Comparison of ENCODE assay signal across 14 cellular contexts in the genomic region with DNA sequence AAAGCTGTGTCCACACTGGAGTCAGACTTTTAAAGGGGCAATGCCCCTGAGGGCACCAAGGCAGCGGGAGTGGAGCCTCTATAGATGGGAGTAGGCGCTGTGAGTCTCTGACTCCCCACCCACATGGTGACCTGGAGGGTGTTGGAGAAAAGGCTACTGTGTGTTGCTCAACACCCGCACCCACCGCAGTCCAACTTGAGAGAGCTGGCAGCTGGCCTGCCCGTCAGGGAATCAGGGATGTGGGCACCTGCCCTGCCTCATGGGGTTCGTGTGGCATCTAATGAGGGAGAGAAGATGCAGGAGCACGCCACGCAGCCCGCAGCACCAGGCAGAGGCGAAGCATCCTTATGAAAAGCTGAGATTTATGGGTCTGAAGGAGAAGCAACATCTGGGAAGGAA.
A peak's percentile ranks its signal among the peaks of the same experiment; 100 is the strongest.
DNase-seq lines count a peak whose midpoint lies in the region; ATAC-seq and TF ChIP-seq lines count a peak whose summit lies in the region.
"Had no signal": no experiment of that assay in that cellular context is flagged by ENCODE, and none has a peak within 500 bp of the region (broad histone marks: within the 10 kb centered on the region; RNA-seq: fewer than 3 reads in every experiment).

No MANE protein-coding gene starts in this region.

- H3K27ac ChIP-seq in mesenchymal stem cell (ENCODE audit: low read length, poor library complexity, severe bottlenecking) (no peak overlapping the region), neuronal stem cell (replicated peaks; ENCODE audit: low read length) (no peak overlapping the region), spleen (no peak overlapping the region), aorta (ENCODE audit: low read depth in 1 of 2, low read length in 2 of 2) (no peak overlapping the region), endodermal cell (ENCODE audit: low read depth, low read length) (no peak overlapping the region)

- H2BK12ac ChIP-seq in mesenchymal stem cell (ENCODE audit: low read length in 2 of 2) (peak overlapping the region in 1 of 2 experiments; percentile 33), neuronal stem cell (ENCODE audit: low read length) (no peak overlapping the region)

- H3K23ac ChIP-seq in mesenchymal stem cell (ENCODE audit: low read length in 2 of 2) (no peak overlapping the region), neuronal stem cell (ENCODE audit: low read depth, low read length, poor library complexity) (no peak overlapping the region)

- H2AK5ac ChIP-seq in mesenchymal stem cell (ENCODE audit: low read length, severe bottlenecking), result no peak overlapping the region
- H2AK5ac ChIP-seq in neuronal stem cell (ENCODE audit: low read depth, low read length), result no peak overlapping the region

- H3K4ac ChIP-seq in mesenchymal stem cell (ENCODE audit: low read depth in 1 of 2, low read length in 2 of 2) (no peak overlapping the region), neuronal stem cell (ENCODE audit: low read length) (no peak overlapping the region)

- H3K9me3 ChIP-seq in mesenchymal stem cell (ENCODE audit: control insufficient read depth, low read length) (no peaks in the 10 kb centered on the region), neuronal stem cell (replicated peaks in 1 of 2; ENCODE audit: control insufficient read depth in 2 of 2, insufficient read depth in 1 of 2, low read depth in 1 of 2, low read length in 2 of 2) (peaks cover 0 to 5% of the 10 kb centered on the region in 2 donors), spleen (no peaks in the 10 kb centered on the region), aorta (ENCODE audit: control insufficient read depth, low read length) (no peaks in the 10 kb centered on the region), endodermal cell (ENCODE audit: control insufficient read depth, low read length) (no peaks in the 10 kb centered on the region)

- H2BK15ac ChIP-seq in mesenchymal stem cell (ENCODE audit: low read depth, poor library complexity, severe bottlenecking), result peak overlapping the region; percentile 26
- no peak overlapping the region for H2BK15ac ChIP-seq in neuronal stem cell (ENCODE audit: low read length)

- H3K36me3 Mint-ChIP-seq in endodermal cell (ENCODE audit: low read depth), result no peaks in the 10 kb centered on the region
- H3K36me3 Mint-ChIP-seq in osteocyte (ENCODE audit: unreplicated experiment), result peaks cover 1% of the 10 kb centered on the region

- H3K9ac ChIP-seq in mesenchymal stem cell (ENCODE audit: low read length) (no peak overlapping the region), neuronal stem cell (ENCODE audit: low read depth, low read length, poor library complexity) (peak overlapping the region; percentile 65), endodermal cell (ENCODE audit: extremely low read depth, low read length, poor library complexity, severe bottlenecking) (no peak overlapping the region)

- no peak overlapping the region for H3K4me2 ChIP-seq in mesenchymal stem cell (ENCODE audit: low read length, poor library complexity, severe bottlenecking)
- no peak overlapping the region for H3K4me2 ChIP-seq in neuronal stem cell (ENCODE audit: insufficient read depth, low read length, poor library complexity, severe bottlenecking)
- H3K4me2 ChIP-seq: GM23338 had no signal

- H3K27me3 ChIP-seq in mesenchymal stem cell (ENCODE audit: control insufficient read depth in 1 of 2, insufficient read depth in 1 of 2, low read length in 2 of 2) (no peaks in the 10 kb centered on the region), neuronal stem cell (ENCODE audit: control insufficient read depth in 3 of 3, insufficient read depth in 3 of 3, low read depth in 1 of 3, low read length in 3 of 3) (no peaks in the 10 kb centered on the region), spleen (replicated peaks in 1 of 7) (peaks cover 0 to 14% (median 0%) of the 10 kb centered on the region in 7 donors), aorta (ENCODE audit: control insufficient read depth in 1 of 2, insufficient read depth in 2 of 2, low read length in 1 of 2) (no peaks in the 10 kb centered on the region), endodermal cell (ENCODE audit: control insufficient read depth, insufficient read depth, low read length, poor library complexity, severe bottlenecking) (no peaks in the 10 kb centered on the region)

- H3K79me1 ChIP-seq in mesenchymal stem cell (replicated peaks; ENCODE audit: low read length, poor library complexity, severe bottlenecking) (peaks cover 15% of the 10 kb centered on the region), neuronal stem cell (ENCODE audit: low read depth, low read length) (peaks cover 2% of the 10 kb centered on the region)

- peak overlapping the region in 1 of 2 experiments; percentile 35 for H3K14ac ChIP-seq in mesenchymal stem cell (ENCODE audit: low read length in 2 of 2)
- peak overlapping the region; percentile 11 for H3K14ac ChIP-seq in neuronal stem cell (ENCODE audit: low read length)

- H2AFZ ChIP-seq in mesenchymal stem cell (ENCODE audit: low read depth, low read length) (no peak overlapping the region), neuronal stem cell (ENCODE audit: low read length) (no peak overlapping the region)
- H2AFZ ChIP-seq: GM23338 had no signal

- TF ChIP-seq CTCF in spleen (IDR thresholded peaks at IDR 0.05 in 8 of 11, conservative IDR thresholded peaks at IDR 0.05 in 3 of 11) (no peak), endodermal cell (conservative IDR thresholded peaks at IDR 0.05) (no peak), osteocyte (IDR thresholded peaks at IDR 0.05) (no peak)

- H3K27me3 Mint-ChIP-seq in endodermal cell (ENCODE audit: insufficient read depth) (peaks cover 82% of the 10 kb centered on the region), osteocyte (ENCODE audit: unreplicated experiment) (peaks cover 31% of the 10 kb centered on the region)

- H4K91ac ChIP-seq in mesenchymal stem cell (ENCODE audit: low read length) (no peak overlapping the region), neuronal stem cell (ENCODE audit: low read depth, low read length, poor library complexity) (no peak overlapping the region)

- peak; percentile 8 for ATAC-seq in aorta (ENCODE audit: low FRiP score)
- ATAC-seq: GM23338 had no signal

- H3K4me3 Mint-ChIP-seq in endodermal cell (no peak overlapping the region), osteocyte (ENCODE audit: unreplicated experiment) (no peak overlapping the region)
- H3K4me3 Mint-ChIP-seq: B cell; CD4-positive, alpha-beta T cell; GM23338 had no signal

- no peak for TF ChIP-seq POLR2A in spleen (IDR thresholded peaks at IDR 0.05)

- WGBS in mesenchymal stem cell, result 94% methylated on average over 10 of the region's 10 CpGs
- WGBS in neuronal stem cell (ENCODE audit: extremely low coverage in 2 of 2, insufficient read length in 2 of 2, insufficient replicate concordance in 1 of 2), 2 donors, result no CpG with 5 or more reads among the region's 10 CpGs
- WGBS in spleen, 5 donors, result 81 to 91% (median 86%) methylated on average over 8 to 10 of the region's 10 CpGs
- WGBS in aorta, 2 donors, result 94 to 96% methylated on average over 10 of the region's 10 CpGs
- WGBS in endodermal cell (ENCODE audit: insufficient coverage in 1 of 2, insufficient read length in 1 of 2), 2 experiments, result 94 to 98% methylated on average over 8 to 10 of the region's 10 CpGs

- intact Hi-C loops in spleen (cut with DNase I; ENCODE audit: low total_unique reads), result no loop called here
- intact Hi-C loops in aorta (cut with DNase I), result no loop called here

- no peak overlapping the region for H3K4me3 ChIP-seq in mesenchymal stem cell (ENCODE audit: insufficient read depth in 1 of 2, low read depth in 1 of 2, low read length in 2 of 2)
- no peak overlapping the region for H3K4me3 ChIP-seq in neuronal stem cell (ENCODE audit: low read length in 2 of 2)
- H3K4me3 ChIP-seq in spleen, result no peak overlapping the region
- H3K4me3 ChIP-seq in aorta (ENCODE audit: low read length in 2 of 2), result no peak overlapping the region
- no peak overlapping the region for H3K4me3 ChIP-seq in endodermal cell (ENCODE audit: low read length)
- H3K4me3 ChIP-seq: GM23338 had no signal

- H2BK5ac ChIP-seq in mesenchymal stem cell (ENCODE audit: low read depth, low read length, poor library complexity, severe bottlenecking) (no peak overlapping the region), neuronal stem cell (ENCODE audit: low read length) (no peak overlapping the region)

- H4K8ac ChIP-seq in mesenchymal stem cell (ENCODE audit: low read length) (no peak overlapping the region), neuronal stem cell (ENCODE audit: low read depth, low read length) (no peak overlapping the region)

- H3K4me1 ChIP-seq in mesenchymal stem cell (ENCODE audit: control insufficient read depth, insufficient read depth, low read depth, low read length) (peaks cover 2% of the 10 kb centered on the region), neuronal stem cell (ENCODE audit: control insufficient read depth in 2 of 2, insufficient read depth in 1 of 2, low read depth in 1 of 2, low read length in 2 of 2) (no peaks in the 10 kb centered on the region), spleen (no peaks in the 10 kb centered on the region), aorta (ENCODE audit: control insufficient read depth in 1 of 2, insufficient read depth in 2 of 2, low read length in 2 of 2) (peaks cover 0 to 4% of the 10 kb centered on the region in 2 donors), endodermal cell (ENCODE audit: control insufficient read depth, insufficient read depth, low read length) (no peaks in the 10 kb centered on the region)

- H3K9me3 Mint-ChIP-seq in endodermal cell, result no peaks in the 10 kb centered on the region
- H3K9me3 Mint-ChIP-seq in osteocyte (ENCODE audit: unreplicated experiment), result no peaks in the 10 kb centered on the region
- H3K9me3 Mint-ChIP-seq: CD4-positive, alpha-beta T cell; GM23338 had no signal

- H3K27ac Mint-ChIP-seq in endodermal cell (no peak overlapping the region), osteocyte (ENCODE audit: unreplicated experiment) (no peak overlapping the region)
- H3K27ac Mint-ChIP-seq: B cell; CD4-positive, alpha-beta T cell; GM23338 had no signal

- DNase-seq in mesenchymal stem cell, result no peak
- no peak for DNase-seq in neuronal stem cell (ENCODE audit: low spot score)
- DNase-seq in spleen, result peak; percentile 63
- no peak for DNase-seq in aorta
- no peak for DNase-seq in endodermal cell
- no peak for DNase-seq in dermis blood vessel endothelial cell
- DNase-seq in osteocyte (ENCODE audit: extremely low spot score, unreplicated experiment), result no peak
- DNase-seq: C1 segment of cervical spinal cord; Calu3; CD4-positive, alpha-beta T cell; DMS 273 treated with DMSO at 0.1 percent for 48 hours; H7 had no signal

- H3K36me3 ChIP-seq in mesenchymal stem cell (ENCODE audit: control insufficient read depth in 1 of 2, insufficient read depth in 2 of 2, low read depth in 1 of 2, low read length in 2 of 2) (peaks cover 0 to 4% of the 10 kb centered on the region in 2 experiments), neuronal stem cell (replicated peaks in 1 of 2; ENCODE audit: control insufficient read depth in 2 of 2, insufficient read depth in 2 of 2, low read length in 2 of 2) (no peaks in the 10 kb centered on the region), spleen (no peaks in the 10 kb centered on the region), aorta (ENCODE audit: control insufficient read depth in 1 of 2, insufficient read depth in 2 of 2, low read length in 1 of 2) (no peaks in the 10 kb centered on the region), endodermal cell (ENCODE audit: control insufficient read depth, insufficient read depth, low read length) (no peaks in the 10 kb centered on the region)

- H3K18ac ChIP-seq in mesenchymal stem cell (ENCODE audit: low read depth in 1 of 2, low read length in 2 of 2) (no peak overlapping the region), neuronal stem cell (ENCODE audit: low read length) (peak overlapping the region; percentile 25)

- no peak overlapping the region for H2BK120ac ChIP-seq in mesenchymal stem cell (ENCODE audit: low read depth, low read length)
- no peak overlapping the region for H2BK120ac ChIP-seq in neuronal stem cell (ENCODE audit: low read depth, low read length)

- H3K4me1 Mint-ChIP-seq in endodermal cell, result peaks cover under 1% of the 10 kb centered on the region
- H3K4me1 Mint-ChIP-seq in osteocyte (ENCODE audit: unreplicated experiment), result no peaks in the 10 kb centered on the region
